Comparison of ENCODE assay signal across 20 cellular contexts in the genomic region with DNA sequence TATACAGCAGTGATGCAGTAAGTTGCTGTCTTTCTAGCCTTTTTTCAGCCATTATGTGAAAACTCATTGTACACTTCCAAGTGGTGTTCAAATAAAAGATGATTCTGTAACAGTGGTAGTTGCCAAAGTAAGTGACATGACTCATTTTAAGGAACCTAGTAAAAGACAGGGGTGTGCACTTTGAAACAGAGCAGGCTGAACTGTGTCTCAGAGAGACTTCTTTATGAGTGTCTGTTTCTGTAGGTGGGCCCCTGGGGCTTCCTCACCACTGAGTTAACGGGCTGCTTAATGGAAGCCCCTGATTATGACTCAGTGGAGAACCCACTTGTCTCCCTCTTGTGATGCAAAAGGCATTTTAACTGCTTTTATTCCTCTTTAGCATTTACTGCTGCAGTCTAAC.
"Had no signal": no experiment of that assay in that cellular context is flagged by ENCODE, and none has a peak within 500 bp of the region (broad histone marks: within the 10 kb centered on the region; RNA-seq: fewer than 3 reads in every experiment).

No MANE protein-coding gene starts in this region.

- H3K4me3 ChIP-seq: cardiac muscle cell, esophagus squamous epithelium, thyroid gland had no signal

- H3K27ac ChIP-seq: cardiac muscle cell, esophagus squamous epithelium, thyroid gland, WERI-Rb-1 had no signal

- H3K4me1 ChIP-seq: esophagus squamous epithelium, thyroid gland had no signal

- FAIRE-seq: islet of Langerhans had no signal

- H3K9me3 ChIP-seq: esophagus squamous epithelium, thyroid gland had no signal

- H3K36me3 ChIP-seq: cardiac muscle cell, esophagus squamous epithelium, thyroid gland, WERI-Rb-1 had no signal

- ATAC-seq: activated T-cell treated with anti-CD3 and anti-CD28 coated beads, Interleukin-2, amount 50 U/mL, for 72 hours; effector memory CD8-positive, alpha-beta T cell had no signal

- H3K27me3 ChIP-seq: cardiac muscle cell, thyroid gland had no signal

- DNase-seq: activated CD4-positive, alpha-beta T cell treated with anti-CD3 and anti-CD28 coated beads for 1 hour; activated effector memory CD4-positive, alpha-beta T cell treated with anti-CD3 and anti-CD28 coated beads, Interleukin-2, amount 50 U/mL, for 16 hours; activated naive CD4-positive, alpha-beta T cell treated with anti-CD3 and anti-CD28 coated beads, Interleukin-2, amount 50 U/mL, for 16 hours; activated T-cell treated with anti-CD3 and anti-CD28 coated beads, Interleukin-2, amount 50 U/mL, for 72 hours; amniotic stem cell; effector memory CD8-positive, alpha-beta T cell; esophagus squamous epithelium; foreskin fibroblast; glutamatergic neuron; hippocampal formation; midbrain; nephron progenitor cell; nucleus accumbens; posterior cingulate gyrus; stimulated activated CD4-positive, alpha-beta T cell treated with anti-CD3 and anti-CD28 coated beads, Interleukin-2, amount 100 ng/mL, for 24 hours; stimulated activated naive CD4-positive, alpha-beta T cell treated with Interleukin-2 at 50 U/mL for 16 hours; thyroid gland; WERI-Rb-1 had no signal
